9 cellular contexts compared by ENCODE assay signal in the genomic region with DNA sequence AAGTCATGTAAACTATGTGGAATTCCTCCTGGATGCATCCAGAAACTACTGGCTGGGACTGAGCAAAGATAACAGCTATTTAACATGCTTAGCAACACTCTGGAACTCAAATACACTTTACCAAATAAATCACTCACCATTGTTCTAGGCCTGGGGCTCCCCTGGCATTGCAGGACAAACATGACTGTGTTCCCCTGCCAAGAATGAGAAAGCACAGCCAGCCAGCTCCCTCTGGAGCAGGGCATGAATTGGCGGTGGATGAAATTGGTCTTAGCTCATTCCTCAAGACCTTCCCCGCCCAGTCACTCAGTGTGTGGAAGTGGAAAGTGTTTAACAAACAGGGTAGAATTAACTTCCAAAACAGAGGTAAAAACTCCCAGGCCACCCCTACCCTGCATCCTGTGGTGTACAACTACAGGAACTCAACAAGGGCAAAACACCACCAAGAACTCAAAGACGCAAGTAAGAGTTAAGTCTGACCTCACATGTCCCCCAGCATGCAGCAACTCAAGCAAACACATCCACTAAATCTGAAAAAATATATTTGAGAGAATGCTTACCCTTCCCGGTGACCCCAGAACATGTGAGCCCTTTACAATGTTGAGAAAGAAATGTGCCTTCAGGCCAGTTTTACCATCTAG. TPM values are rescaled to one million over a fixed set of nuclear protein-coding genes. Genes with fewer than 3 reads are reported as not detected.
DNase-seq lines count a peak whose midpoint lies in the region; ATAC-seq and TF ChIP-seq lines count a peak whose summit lies in the region.
"Had no signal": no experiment of that assay in that cellular context is flagged by ENCODE, and none has a peak within 500 bp of the region (broad histone marks: within the 10 kb centered on the region; RNA-seq: fewer than 3 reads in every experiment).

No MANE protein-coding gene starts in this region.

- TF ChIP-seq CTCF in AG04450 (IDR thresholded peaks at IDR 0.05; ENCODE audit: low read depth, low read length) (no peak), esophagus muscularis mucosa (IDR thresholded peaks at IDR 0.05) (no peak), GM13977 (IDR thresholded peaks at IDR 0.05; ENCODE audit: extremely low read depth, insufficient read depth, missing control alignments) (no peak)

- ATAC-seq in GM21423 (IDR thresholded peaks at IDR 0.05; ENCODE audit: unreplicated experiment) (no peak), GM21447 (IDR thresholded peaks at IDR 0.05; ENCODE audit: unreplicated experiment) (no peak)

- H3K9ac ChIP-seq in muscle layer of colon (ENCODE audit: low read length), result no peak overlapping the region

- H3K4me3 ChIP-seq in AG04450 (ENCODE audit: low read depth, low read length) (no peak overlapping the region), esophagus muscularis mucosa (no peak overlapping the region), muscle layer of colon (ENCODE audit: low read depth in 1 of 2, low read length in 2 of 2) (no peak overlapping the region)

- H3K9me3 ChIP-seq in AG04450 (ENCODE audit: control insufficient read depth, insufficient read depth, low read length) (peaks cover 8% of the 10 kb centered on the region), esophagus muscularis mucosa (peaks cover 0 to 7% (median 0%) of the 10 kb centered on the region in 4 donors), muscle layer of colon (ENCODE audit: low read length) (no peaks in the 10 kb centered on the region)

- POLR2A ChIA-PET in AG04450 (lab: Yijun Ruan, JAX), result interaction anchor here (0.6 to 2.2 kb wide), 12 partner anchors 10 to 116 kb away, joined by 3 to 16 read pairs (median 4); partner anchors contain the start of gene BDKRB2

- TF ChIP-seq EP300 in esophagus muscularis mucosa (IDR thresholded peaks at IDR 0.05), result no peak

- no peaks in the 10 kb centered on the region for H3K27me3 ChIP-seq in AG04450 (ENCODE audit: control insufficient read depth, insufficient read depth, low read length)
- no peaks in the 10 kb centered on the region for H3K27me3 ChIP-seq in esophagus muscularis mucosa
- H3K27me3 ChIP-seq in muscle layer of colon (ENCODE audit: control insufficient read depth in 1 of 2, insufficient read depth in 2 of 2, low read length in 2 of 2), result no peaks in the 10 kb centered on the region

- H3K4me1 ChIP-seq in esophagus muscularis mucosa (peaks cover 0 to 18% (median 10%) of the 10 kb centered on the region in 4 donors), muscle layer of colon (ENCODE audit: insufficient read depth, low read length) (peaks cover 16% of the 10 kb centered on the region)

- DNase-seq in AG04450 (ENCODE audit: low read depth, low spot score), result no peak
- peak; percentile 86 for DNase-seq in RPMI7951 (ENCODE audit: low read depth)
- peak; percentile 91 for DNase-seq in esophagus muscularis mucosa (ENCODE audit: extremely low spot score)
- no peak for DNase-seq in COLO668 (lab: John Stamatoyannopoulos, UW; ENCODE audit: unreplicated experiment)
- no peak for DNase-seq in GM13977 (ENCODE audit: low spot score)
- DNase-seq: CD4-positive, CD25-positive, alpha-beta regulatory T cell had no signal

- H3K27ac ChIP-seq in AG04450 (ENCODE audit: low read depth, low read length) (peak overlapping the region; percentile 85), esophagus muscularis mucosa (replicated peaks in 1 of 4) (peak overlapping the region; percentile 36 to 71 (median 54)), muscle layer of colon (ENCODE audit: low read depth, low read length) (peak overlapping the region; percentile 59)

- in situ Hi-C loops in GM13977 (cut with MboI; ENCODE audit: low pct_unique_long_range_greater_than_20kb, low sequenced_read_pairs, unreplicated experiment), result no loop called here

- intact Hi-C loops in esophagus muscularis mucosa (cut with DNase I), result no loop called here

- no peak for TF ChIP-seq POLR2A in esophagus muscularis mucosa (IDR thresholded peaks at IDR 0.05; ENCODE audit: low read depth)

- CTCF ChIA-PET in AG04450 (lab: Charles Lee), result interaction anchor here (0.6 to 1.8 kb wide), 5 partner anchors 14 to 1047 kb away, joined by 3 to 8 read pairs (median 3); no protein-coding TSS in a partner anchor

- 62% methylated on average over 3 of the region's 4 CpGs for WGBS in esophagus muscularis mucosa

- H3K36me3 ChIP-seq in esophagus muscularis mucosa, result no peaks in the 10 kb centered on the region
- no peaks in the 10 kb centered on the region for H3K36me3 ChIP-seq in muscle layer of colon (ENCODE audit: insufficient read depth, low read length)

RNA-seq across cellular contexts. Expression of gene BDKRB2, which starts 58.4 kb away (rescaled TPM):
- polyA plus RNA-seq in AG04450 (2011; rRNA removed), result 182 and 212 TPM in 2 replicates
- polyA minus RNA-seq in AG04450 (2011; rRNA and poly(A)+ RNA removed), result 383 and 523 TPM in 2 replicates
- 13.1 and 15.9 TPM in 2 replicates for total RNA-seq in RPMI7951 (2014; rRNA removed; shearing (Covaris generic))
- total RNA-seq in esophagus muscularis mucosa, result 10 to 100 TPM in 2 of 4 donors, 1 to 10 TPM in 2; 5.8 to 16.1 (median 10.0) TPM
- total RNA-seq: CD4-positive, CD25-positive, alpha-beta regulatory T cell had no signal
- polyA plus RNA-seq: CD4-positive, CD25-positive, alpha-beta regulatory T cell had no signal

Comparison
In these comparisons a context has a peak if more than half of its experiments do, and no peak if none do; other contexts are left out.
1. DNase-seq: peak in RPMI7951 (single experiment) and esophagus muscularis mucosa (single experiment); none in AG04450 (single experiment), COLO668 (single experiment) and GM13977 (single experiment).
2. Peak in every context shown above with its lines, with median percentiles within 50 percentile points of each other: H3K27ac ChIP-seq.